6 cellular contexts compared by ENCODE assay signal in the genomic region with DNA sequence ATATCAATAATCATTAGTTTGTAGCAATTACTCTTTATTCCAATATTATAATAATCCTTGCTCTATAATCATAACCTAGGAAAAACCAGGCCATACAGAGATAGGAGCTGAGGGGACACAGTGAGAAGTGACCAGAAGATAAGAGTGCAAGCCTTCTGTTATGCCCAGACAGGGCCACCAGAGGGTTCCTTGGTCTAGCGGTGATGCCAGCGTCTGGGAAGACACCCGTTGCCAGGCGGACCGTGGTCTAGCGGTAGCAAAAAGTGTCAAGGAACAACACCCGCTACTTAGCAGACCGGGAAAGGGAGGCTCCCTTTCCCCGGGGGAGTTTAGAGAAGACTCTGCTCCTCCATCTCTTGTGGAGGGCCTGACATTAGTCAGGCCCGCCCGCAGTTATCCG. TPM values are rescaled to one million over a fixed set of nuclear protein-coding genes. Genes with fewer than 3 reads are reported as not detected.
"Had no signal": no experiment of that assay in that cellular context is flagged by ENCODE, and none has a peak within 500 bp of the region (broad histone marks: within the 10 kb centered on the region; RNA-seq: fewer than 3 reads in every experiment).

No MANE protein-coding gene starts in this region.

RNA-seq across cellular contexts. Expression of gene ASGR2, which starts 11.8 kb away (rescaled TPM):
- total RNA-seq: H7, HFFc6, HT1080, IMR-90, K562 had no signal
- polyA plus RNA-seq: IMR-90, K562 had no signal

RNA-seq across cellular contexts. Expression of gene CLEC10A, which starts 46.3 kb away (rescaled TPM):
- total RNA-seq: H4, H7, HFFc6, HT1080, IMR-90 had no signal
- polyA plus RNA-seq: IMR-90 had no signal
